In the genomic region with DNA sequence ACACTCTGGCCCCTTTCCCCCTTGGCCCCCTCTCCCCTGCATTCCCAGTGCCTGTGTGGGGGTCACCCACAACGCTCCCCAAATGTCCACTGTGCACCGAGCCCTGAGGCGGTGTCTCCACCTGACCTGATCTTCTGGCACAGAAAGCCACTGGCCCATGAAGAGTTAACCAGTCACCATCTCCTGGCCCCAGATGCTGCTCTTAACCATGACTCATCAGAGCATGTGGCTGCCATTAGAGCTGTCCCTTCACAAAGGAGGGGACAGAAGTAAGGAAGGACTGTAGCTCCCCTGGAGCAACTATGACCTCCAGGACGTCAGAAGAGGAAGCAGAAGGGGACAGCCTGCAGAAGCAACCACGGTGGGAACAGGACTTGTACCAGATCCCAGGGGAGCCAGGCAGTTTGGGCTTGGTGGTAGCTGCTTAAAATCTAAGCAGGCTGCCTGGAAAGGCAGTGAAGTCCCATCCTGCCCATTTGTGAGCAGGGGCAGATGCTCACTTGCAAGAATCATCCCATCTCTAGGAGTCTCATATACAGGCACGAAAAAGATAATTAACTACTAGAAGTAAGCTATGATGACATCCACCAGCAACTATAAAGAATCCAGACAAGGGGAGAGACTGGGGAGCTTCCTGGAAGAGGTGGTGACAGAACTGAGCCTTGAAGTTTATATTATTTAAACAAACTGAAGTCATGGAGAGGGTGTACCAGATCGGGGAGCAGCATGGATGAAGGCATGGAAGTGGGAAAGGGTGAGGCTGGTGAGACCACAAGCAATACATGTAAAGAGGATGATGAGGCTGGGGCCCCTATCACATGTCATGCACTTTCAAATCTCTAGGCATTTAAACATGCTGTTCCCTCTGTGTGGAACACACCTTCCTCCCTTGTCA, we compare ENCODE assay signal across 8 cellular contexts. TPM values are rescaled to one million over a fixed set of nuclear protein-coding genes. Genes with fewer than 3 reads are reported as not detected.
DNase-seq lines count a peak whose midpoint lies in the region; ATAC-seq and TF ChIP-seq lines count a peak whose summit lies in the region.

No MANE protein-coding gene starts in this region.

- H3K9me3 Mint-ChIP-seq in activated naive CD4-positive, alpha-beta T cell treated with anti-CD3 and anti-CD28 coated beads, Interleukin-2, amount 50 U/mL, for 24 hours = no peaks in the 10 kb centered on the region
- H3K9me3 Mint-ChIP-seq in memory B cell = no peaks in the 10 kb centered on the region

- in situ Hi-C loops in Panc1 (cut with HindIII; ENCODE audit: low pct_unique_long_range_greater_than_20kb, low sequenced_read_pairs) = no loop called here

- TF ChIP-seq POLR2A in ovary (IDR thresholded peaks at IDR 0.05) = no peak

- CTCF ChIA-PET in Panc1 (lab: Charles Lee) = interaction anchor here (0.6 kb wide), 1 partner anchor 174 kb away, joined by 3 read pairs; no protein-coding TSS in a partner anchor

- no peaks in the 10 kb centered on the region for H3K27me3 ChIP-seq in Panc1 (ENCODE audit: control insufficient read depth, insufficient read depth, low read length)
- peaks cover 3 to 7% of the 10 kb centered on the region in 2 donors for H3K27me3 ChIP-seq in duodenal mucosa (ENCODE audit: control insufficient read depth in 1 of 2, insufficient read depth in 2 of 2, low read length in 2 of 2)
- no peaks in the 10 kb centered on the region for H3K27me3 ChIP-seq in ovary

- H3K4me1 Mint-ChIP-seq in activated naive CD4-positive, alpha-beta T cell treated with anti-CD3 and anti-CD28 coated beads, Interleukin-2, amount 50 U/mL, for 24 hours = peaks cover 9% of the 10 kb centered on the region
- peaks cover 6% of the 10 kb centered on the region for H3K4me1 Mint-ChIP-seq in memory B cell

- H3K27me3 Mint-ChIP-seq in activated naive CD4-positive, alpha-beta T cell treated with anti-CD3 and anti-CD28 coated beads, Interleukin-2, amount 50 U/mL, for 24 hours = peaks cover 22% of the 10 kb centered on the region
- H3K27me3 Mint-ChIP-seq in memory B cell = peaks cover 14% of the 10 kb centered on the region

- H3K9me3 ChIP-seq in Panc1 (ENCODE audit: control insufficient read depth, insufficient read depth, low read depth, low read length) = no peaks in the 10 kb centered on the region
- no peaks in the 10 kb centered on the region for H3K9me3 ChIP-seq in duodenal mucosa (ENCODE audit: control insufficient read depth in 1 of 2, low read length in 2 of 2)
- no peaks in the 10 kb centered on the region for H3K9me3 ChIP-seq in ovary

- H3K27ac ChIP-seq in Panc1 (ENCODE audit: low read length) (peak overlapping the region; percentile 66), duodenal mucosa (ENCODE audit: low read depth, low read length) (no peak overlapping the region), ovary (no peak overlapping the region)

- H3K36me3 ChIP-seq in Panc1 (ENCODE audit: control insufficient read depth, insufficient read depth, low read length) (no peaks in the 10 kb centered on the region), duodenal mucosa (ENCODE audit: control insufficient read depth in 1 of 2, insufficient read depth in 2 of 2, low read length in 2 of 2) (no peaks in the 10 kb centered on the region), ovary (no peaks in the 10 kb centered on the region)

- H3K27ac Mint-ChIP-seq in activated naive CD4-positive, alpha-beta T cell treated with anti-CD3 and anti-CD28 coated beads, Interleukin-2, amount 50 U/mL, for 24 hours = no peak overlapping the region
- no peak overlapping the region for H3K27ac Mint-ChIP-seq in memory B cell

- POLR2A ChIA-PET in Panc1 (lab: Charles Lee) = no interaction called here

- ATAC-seq in HG03159 (IDR thresholded peaks at IDR 0.05; ENCODE audit: unreplicated experiment) (peak; percentile 48), Panc1 (peak; percentile 76), memory B cell (ENCODE audit: low read depth) (no peak)

- H3K4me1 ChIP-seq in Panc1 (ENCODE audit: control insufficient read depth, insufficient read depth, low read length) = peaks cover 18% of the 10 kb centered on the region
- peaks cover 24 to 32% of the 10 kb centered on the region in 2 donors for H3K4me1 ChIP-seq in duodenal mucosa (ENCODE audit: control insufficient read depth in 1 of 2, insufficient read depth in 2 of 2, low read length in 2 of 2)
- peaks cover 1% of the 10 kb centered on the region for H3K4me1 ChIP-seq in ovary (ENCODE audit: insufficient read depth)

- no peak for TF ChIP-seq EP300 in ovary (IDR thresholded peaks at IDR 0.05)

- no peak for DNase-seq in activated naive CD4-positive, alpha-beta T cell treated with Interleukin-2 at 50 U/mL for 16 hours
- DNase-seq in Panc1 (ENCODE audit: low read depth, low spot score) (peak; percentile 39), memory B cell (ENCODE audit: low spot score in 2 of 2) (no peak), ovary (no peak), posterior vena cava (ENCODE audit: low spot score) (no peak)

- no peak for TF ChIP-seq CTCF in Panc1 (IDR thresholded peaks at IDR 0.05)
- TF ChIP-seq CTCF in ovary (IDR thresholded peaks at IDR 0.05) = no peak

- peak overlapping the region; percentile 81 for H3K4me3 Mint-ChIP-seq in activated naive CD4-positive, alpha-beta T cell treated with anti-CD3 and anti-CD28 coated beads, Interleukin-2, amount 50 U/mL, for 24 hours
- peak overlapping the region; percentile 83 for H3K4me3 Mint-ChIP-seq in memory B cell

- H3K4me3 ChIP-seq in Panc1 (ENCODE audit: low read depth in 2 of 2, low read length in 2 of 2) (peak overlapping the region in 1 of 2 experiments; percentile 60; a peak in 2 of 4 replicates), duodenal mucosa (ENCODE audit: low read depth in 1 of 2, low read length in 2 of 2) (peak overlapping the region; percentile 58 to 71), ovary (no peak overlapping the region)

- no TSS peak for BruUV-seq in Panc1 (replicated peaks; lab: Mats Ljungman, UMichigan)

- no peaks in the 10 kb centered on the region for H3K36me3 Mint-ChIP-seq in activated naive CD4-positive, alpha-beta T cell treated with anti-CD3 and anti-CD28 coated beads, Interleukin-2, amount 50 U/mL, for 24 hours
- no peaks in the 10 kb centered on the region for H3K36me3 Mint-ChIP-seq in memory B cell

- intact Hi-C loops in Panc1 (cut with micrococcal nuclease; ENCODE audit: unreplicated experiment) = no loop called here
- intact Hi-C loops in ovary (cut with DNase I) = no loop called here
- intact Hi-C loops in posterior vena cava (cut with DNase I) = no loop called here

- peak overlapping the region in 1 of 2 donors; percentile 41 for H3K9ac ChIP-seq in duodenal mucosa (ENCODE audit: low read depth in 1 of 2, low read length in 2 of 2)

- 58 to 70% (median 63%) methylated on average over 7 of the region's 7 CpGs for WGBS in ovary, 3 donors

RNA-seq across cellular contexts. Expression of gene TTC39A, which starts 1.1 kb away (rescaled TPM):
- total RNA-seq in Panc1 (2021; ENCODE audit: unreplicated experiment) = 8.3 TPM
- polyA plus RNA-seq in Panc1 (2012; ENCODE audit: insufficient read length) = 10.3 TPM
- 10 to 100 TPM in 1 of 7 donors, 1 to 10 TPM in 1, under 1 TPM in 5; 0.28 to 10.7 (median 0.62) TPM for total RNA-seq in ovary
- 1 to 10 TPM in 1 of 2 donors, under 1 TPM in 1; 0.47 to 1.2 TPM for polyA plus RNA-seq in ovary
- total RNA-seq in posterior vena cava = 1 to 10 TPM in 1 of 2 donors, under 1 TPM in 1; 0.81 to 1.6 TPM
